11 cellular contexts compared by ENCODE assay signal in genomic region chr15:74202461-74203401, GRCh38. TPM values are rescaled to one million over a fixed set of nuclear protein-coding genes. Genes with fewer than 3 reads are reported as not detected.
DNase-seq lines count a peak whose midpoint lies in the region; ATAC-seq, FAIRE-seq and TF ChIP-seq lines count a peak whose summit lies in the region.
"Had no signal": no experiment of that assay in that cellular context is flagged by ENCODE, and none has a peak within 500 bp of the region (broad histone marks: within the 10 kb centered on the region; RNA-seq: fewer than 3 reads in every experiment).

Gene STRA6, minus strand, starts transcription at chr15:74202787. Its CDS starts 520 bp downstream, at chr15:74202267.

- peaks cover 35% of the 10 kb centered on the region for H3K4me1 ChIP-seq in keratinocyte (ENCODE audit: control insufficient read depth, extremely low read depth, insufficient read depth, low read length)
- H3K4me1 ChIP-seq: Peyer's patch had no signal

- H3K27ac Mint-ChIP-seq in activated naive CD8-positive, alpha-beta T cell treated with anti-CD3 and anti-CD28 coated beads, Interleukin-2, amount 50 U/mL, for 24 hours = no peak within 1 kb of the TSS

- no peak within 1 kb of the TSS for H3K4me3 Mint-ChIP-seq in activated naive CD8-positive, alpha-beta T cell treated with anti-CD3 and anti-CD28 coated beads, Interleukin-2, amount 50 U/mL, for 24 hours

- FAIRE-seq in keratinocyte (lab: Jason Lieb, UNC) = peak; percentile 44

- H3K9ac ChIP-seq in keratinocyte (ENCODE audit: control insufficient read depth, extremely low read depth, insufficient read depth, low read length) = no peak within 1 kb of the TSS

- no peaks in the 10 kb centered on the region for H3K79me2 ChIP-seq in keratinocyte (ENCODE audit: control insufficient read depth, insufficient read depth, low read length)

- H3K9me3 ChIP-seq in keratinocyte (ENCODE audit: control insufficient read depth, low read depth, low read length) = no peaks in the 10 kb centered on the region
- H3K9me3 ChIP-seq: Peyer's patch had no signal

- no peaks in the 10 kb centered on the region for H3K36me3 Mint-ChIP-seq in activated naive CD8-positive, alpha-beta T cell treated with anti-CD3 and anti-CD28 coated beads, Interleukin-2, amount 50 U/mL, for 24 hours (ENCODE audit: low read depth)

- H3K36me3 ChIP-seq in keratinocyte (ENCODE audit: control insufficient read depth in 2 of 2, extremely low read depth in 1 of 2, insufficient read depth in 2 of 2, low read length in 2 of 2) = no peaks in the 10 kb centered on the region
- H3K36me3 ChIP-seq: Peyer's patch had no signal

- peaks cover 2% of the 10 kb centered on the region for H3K27me3 Mint-ChIP-seq in activated naive CD8-positive, alpha-beta T cell treated with anti-CD3 and anti-CD28 coated beads, Interleukin-2, amount 50 U/mL, for 24 hours

- H4K20me1 ChIP-seq in keratinocyte (ENCODE audit: control insufficient read depth, extremely low read depth, insufficient read depth, low read length) = no peaks in the 10 kb centered on the region

- DNase-seq in CMK (ENCODE audit: low read depth) (peak; percentile 69), keratinocyte (ENCODE audit: low read depth, low spot score) (no peak), DMS53 treated with DMSO at 0.1 percent for 48 hours (lab: John Stamatoyannopoulos, UW; ENCODE audit: unreplicated experiment) (no peak), globus pallidus (ENCODE audit: low spot score) (no peak)
- no peak for DNase-seq in activated naive CD8-positive, alpha-beta T cell treated with anti-CD3 and anti-CD28 coated beads, Interleukin-2, amount 50 U/mL, for 24 hours
- DNase-seq: activated gamma-delta T cell treated with Interleukin-2 at 50 U/mL for 16 hours, left cardiac atrium, Peyer's patch had no signal

- peaks cover 2% of the 10 kb centered on the region for H3K4me1 Mint-ChIP-seq in activated naive CD8-positive, alpha-beta T cell treated with anti-CD3 and anti-CD28 coated beads, Interleukin-2, amount 50 U/mL, for 24 hours

- TF ChIP-seq RAD21 in Ishikawa (IDR thresholded peaks at IDR 0.05; ENCODE audit: low read depth) = peak; percentile 42

- dilution Hi-C loops in keratinocyte (cut with MboI; ENCODE audit: extremely low pct_ligation_motif_present, low sequenced_read_pairs) = no loop called here

- H3K4me3 ChIP-seq in keratinocyte (ENCODE audit: control insufficient read depth in 2 of 3, extremely low read depth in 1 of 3, insufficient read depth in 2 of 3, low read depth in 1 of 3, low read length in 3 of 3) = no peak within 1 kb of the TSS
- H3K4me3 ChIP-seq: Peyer's patch had no signal

- no peak; the same call in 1 of the 2 replicates for TF ChIP-seq EP300 in Ishikawa (IDR thresholded peaks at IDR 0.05; ENCODE audit: borderline replicate concordance)

- peaks cover 15% of the 10 kb centered on the region for H3K27me3 ChIP-seq in keratinocyte (ENCODE audit: control insufficient read depth, extremely low read depth, insufficient read depth, low read length)
- H3K27me3 ChIP-seq: Peyer's patch had no signal

- no peak within 1 kb of the TSS for H2AFZ ChIP-seq in keratinocyte (ENCODE audit: control insufficient read depth, low read length)

- H3K9me3 Mint-ChIP-seq in activated naive CD8-positive, alpha-beta T cell treated with anti-CD3 and anti-CD28 coated beads, Interleukin-2, amount 50 U/mL, for 24 hours = no peaks in the 10 kb centered on the region

- peak; percentile 9 for ATAC-seq in activated naive CD8-positive, alpha-beta T cell treated with anti-CD3 and anti-CD28 coated beads, Interleukin-2, amount 50 U/mL, for 24 hours
- ATAC-seq in HG02981 (IDR thresholded peaks at IDR 0.05; ENCODE audit: unreplicated experiment) = no peak
- no peak for ATAC-seq in HG03135 (IDR thresholded peaks at IDR 0.05; ENCODE audit: unreplicated experiment)
- ATAC-seq: left cardiac atrium had no signal

- no peak within 1 kb of the TSS for H3K27ac ChIP-seq in keratinocyte (ENCODE audit: control insufficient read depth, insufficient read depth, low read length)
- H3K27ac ChIP-seq: Peyer's patch had no signal

- H3K9me1 ChIP-seq in keratinocyte (ENCODE audit: control insufficient read depth, extremely low read depth, insufficient read depth, low read length) = peaks cover 2% of the 10 kb centered on the region

- H3K4me2 ChIP-seq in keratinocyte (ENCODE audit: control insufficient read depth, extremely low read depth, insufficient read depth, low read depth, low read length) = peak within 1 kb of the TSS; percentile 35

- peak in 2 of 3 experiments; percentile 18 to 26 for TF ChIP-seq CTCF in keratinocyte (optimal IDR thresholded peaks at IDR 0.05 in 1 of 3, IDR thresholded peaks at IDR 0.05 in 1 of 3, conservative IDR thresholded peaks at IDR 0.05 in 1 of 3; ENCODE audit: extremely low read depth in 1 of 3, insufficient read depth in 2 of 3, low read length in 3 of 3)

TF ChIP-seq in Ishikawa, 13 proteins besides CTCF, POLR2A, EP300 and RAD21:
- TF ChIP-seq ZBTB7A (IDR thresholded peaks at IDR 0.05; ENCODE audit: low read depth) (peak; percentile 23; the same call in 1 of the 2 replicates), EGR1 (IDR thresholded peaks at IDR 0.05) (peak; percentile 75)
- TF ChIP-seq, protein P1, sequence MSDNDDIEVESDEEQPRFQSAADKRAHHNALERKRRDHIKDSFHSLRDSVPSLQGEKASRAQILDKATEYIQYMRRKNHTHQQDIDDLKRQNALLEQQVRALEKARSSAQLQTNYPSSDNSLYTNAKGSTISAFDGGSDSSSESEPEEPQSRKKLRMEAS (IDR thresholded peaks at IDR 0.05) = no peak
- TF ChIP-seq, protein P2, sequence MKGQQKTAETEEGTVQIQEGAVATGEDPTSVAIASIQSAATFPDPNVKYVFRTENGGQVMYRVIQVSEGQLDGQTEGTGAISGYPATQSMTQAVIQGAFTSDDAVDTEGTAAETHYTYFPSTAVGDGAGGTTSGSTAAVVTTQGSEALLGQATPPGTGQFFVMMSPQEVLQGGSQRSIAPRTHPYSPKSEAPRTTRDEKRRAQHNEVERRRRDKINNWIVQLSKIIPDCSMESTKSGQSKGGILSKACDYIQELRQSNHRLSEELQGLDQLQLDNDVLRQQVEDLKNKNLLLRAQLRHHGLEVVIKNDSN (IDR thresholded peaks at IDR 0.05) = no peak

RNA-seq across cellular contexts. Expression of gene STRA6, which starts in this region (rescaled TPM):
- polyA plus RNA-seq in keratinocyte = 0.09 TPM in 1 of 3 replicates, not detected in the others
- not detected for polyA plus RNA-seq in keratinocyte (2011; ENCODE audit: low read depth)
- not detected in 2 replicates for polyA plus RNA-seq in keratinocyte (2011; cell fraction: cytosol; rRNA removed)
- 0.08 TPM in 1 of 2 replicates, not detected in the other for polyA plus RNA-seq in keratinocyte (2011; cell fraction: nucleus; rRNA removed)
- not detected in 2 replicates for polyA plus RNA-seq in keratinocyte (2012; ENCODE audit: low replicate concordance)
- polyA minus RNA-seq in keratinocyte = not detected in 3 replicates
- not detected for polyA minus RNA-seq in keratinocyte (2011; cell fraction: cytosol; rRNA and poly(A)+ RNA removed)
- 0.21 TPM in 1 of 2 replicates, not detected in the other for polyA minus RNA-seq in keratinocyte (2011; cell fraction: nucleus; rRNA and poly(A)+ RNA removed)
